Comparison of ENCODE assay signal across 12 cellular contexts in the genomic region with DNA sequence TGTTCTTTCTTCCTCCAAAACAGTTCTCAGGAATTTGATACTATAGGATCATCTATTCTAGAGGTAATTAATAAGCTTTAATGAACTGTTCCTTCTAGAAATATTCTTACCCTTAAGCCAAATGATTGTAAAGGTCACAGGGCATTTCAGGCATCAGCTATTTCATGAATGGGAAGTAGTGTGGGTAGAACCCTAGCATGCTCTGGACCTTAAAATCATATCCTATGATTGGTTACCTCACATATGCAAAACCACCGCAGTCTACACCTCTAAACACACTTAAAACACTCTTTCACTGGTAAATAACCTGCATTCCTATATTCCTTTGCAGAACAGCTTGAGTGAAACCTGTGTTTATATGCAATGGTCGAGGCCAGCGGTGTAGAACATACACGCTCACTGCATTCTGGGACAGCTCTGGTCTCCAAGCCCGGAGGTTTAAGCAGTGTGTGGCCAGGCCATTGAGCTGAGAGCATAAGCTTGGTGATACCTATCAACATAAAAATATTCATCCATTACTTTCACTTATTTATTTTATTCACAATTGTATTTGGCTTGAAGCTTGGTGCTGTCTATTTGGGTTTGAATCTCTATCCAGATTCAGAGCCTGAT.
DNase-seq lines count a peak whose midpoint lies in the region; ATAC-seq, FAIRE-seq and TF ChIP-seq lines count a peak whose summit lies in the region.
"Had no signal": no experiment of that assay in that cellular context is flagged by ENCODE, and none has a peak within 500 bp of the region (broad histone marks: within the 10 kb centered on the region; RNA-seq: fewer than 3 reads in every experiment).

No MANE protein-coding gene starts in this region.

- SMC1A ChIA-PET in GM12878 (lab: Charles Lee; ENCODE audit: uncharacterized antibody, unreplicated experiment): interaction anchor here (1.0 to 47.0 kb wide), 14 partner anchors 9 to 145 kb away, joined by 3 to 1803 read pairs (median 7); a partner anchor contains a TSS

- H3K36me3 ChIP-seq in OCI-LY7 (ENCODE audit: insufficient read depth, low read length) (peaks cover 11% of the 10 kb centered on the region), GM12878 (ENCODE audit: control insufficient read depth in 2 of 2, insufficient read depth in 2 of 2, low read length in 1 of 2) (no peaks in the 10 kb centered on the region)
- H3K36me3 ChIP-seq: HAP-1, heart right ventricle had no signal

- intact Hi-C loops in OCI-LY7 (cut with micrococcal nuclease; ENCODE audit: unreplicated experiment): loop anchor here (5.0 kb wide), 1 partner anchor 575 kb away; no protein-coding TSS in a partner anchor
- intact Hi-C loops in GM12878 (cut with micrococcal nuclease; ENCODE audit: unreplicated experiment): no loop called here

- RAD21 ChIA-PET in GM12878 (lab: Charles Lee; ENCODE audit: unreplicated experiment): interaction anchor here (0.9 to 22.0 kb wide), 12 partner anchors 18 to 212 kb away, joined by 3 to 737 read pairs (median 6); a partner anchor contains a TSS

- H3K4me2 ChIP-seq in OCI-LY7 (ENCODE audit: low read length) (peak overlapping the region; percentile 74), GM12878 (ENCODE audit: control insufficient read depth, insufficient read depth) (peak overlapping the region; percentile 20; the same call in 1 of the 2 replicates)

- H2AFZ ChIP-seq in OCI-LY7 (ENCODE audit: low read length) (peak overlapping the region; percentile 94), GM12878 (ENCODE audit: control insufficient read depth, low read depth, low read length) (peak overlapping the region; percentile 55; the same call in 1 of the 2 replicates)

- H3K79me2 ChIP-seq in OCI-LY7 (ENCODE audit: insufficient read depth, low read depth, low read length) (no peaks in the 10 kb centered on the region), GM12878 (ENCODE audit: control insufficient read depth, insufficient read depth, low read length) (no peaks in the 10 kb centered on the region)

- peak overlapping the region; percentile 37 for H3K27ac Mint-ChIP-seq in activated naive CD4-positive, alpha-beta T cell treated with anti-CD3 and anti-CD28 coated beads, Interleukin-2, amount 50 U/mL, for 24 hours

- ATAC-seq in GM12878 (peak; percentile 23; the same call in 2 of the 3 replicates), omental fat pad (ENCODE audit: low FRiP score) (no peak)

- no peak for DNase-seq in activated naive CD4-positive, alpha-beta T cell treated with anti-CD3 and anti-CD28 coated beads, Interleukin-2, amount 50 U/mL, for 16 hours
- DNase-seq in OCI-LY7 (ENCODE audit: low spot score) (peak; percentile 38), GM12878 (ENCODE audit: low read depth, low spot score) (no peak), omental fat pad (ENCODE audit: low spot score) (no peak), inferior parietal cortex (ENCODE audit: extremely low spot score) (no peak), NCI-H226 (no peak), RCC 7860 (ENCODE audit: low spot score) (no peak)
- DNase-seq: heart right ventricle, NCI-H345 had no signal

- TF ChIP-seq CTCF in OCI-LY7 (conservative IDR thresholded peaks at IDR 0.05; ENCODE audit: low read length): no peak
- TF ChIP-seq CTCF in GM12878 (IDR thresholded peaks at IDR 0.05 in 2 of 3, conservative IDR thresholded peaks at IDR 0.05 in 1 of 3; ENCODE audit: control insufficient read depth in 2 of 3, extremely low read depth in 1 of 3, insufficient read depth in 1 of 3, low read depth in 3 of 3, low read length in 3 of 3): no peak
- no peak for TF ChIP-seq CTCF in omental fat pad (IDR thresholded peaks at IDR 0.05)

- BruUV-seq in OCI-LY7 (replicated peaks; lab: Mats Ljungman, UMichigan) (no TSS peak), GM12878 (replicated peaks; lab: Mats Ljungman, UMichigan) (no TSS peak)

- no peak for TF ChIP-seq POLR2A in GM12878 (IDR thresholded peaks at IDR 0.05; ENCODE audit: low read depth, low read length)

- H4K20me1 ChIP-seq in OCI-LY7 (ENCODE audit: insufficient read depth, low read length) (no peaks in the 10 kb centered on the region), GM12878 (ENCODE audit: control insufficient read depth, insufficient read depth) (no peaks in the 10 kb centered on the region)

- no peaks in the 10 kb centered on the region for H3K27me3 ChIP-seq in GM12878 (replicated peaks in 1 of 2; ENCODE audit: control insufficient read depth in 2 of 2, insufficient read depth in 2 of 2, low read length in 1 of 2)

- H3K4me3 ChIP-seq in OCI-LY7 (ENCODE audit: low read depth, low read length, poor library complexity, severe bottlenecking) (peak overlapping the region; percentile 53), GM12878 (no peak overlapping the region)
- H3K4me3 ChIP-seq: HAP-1, heart right ventricle had no signal

- FAIRE-seq in GM12878 (lab: Jason Lieb, UNC) (no peak), RCC 7860 (lab: Jason Lieb, UNC) (no peak)
- FAIRE-seq: D721Med had no signal

- peak overlapping the region; percentile 78 for H3K4me3 Mint-ChIP-seq in activated naive CD4-positive, alpha-beta T cell treated with anti-CD3 and anti-CD28 coated beads, Interleukin-2, amount 50 U/mL, for 24 hours

- H3K9me3 Mint-ChIP-seq in activated naive CD4-positive, alpha-beta T cell treated with anti-CD3 and anti-CD28 coated beads, Interleukin-2, amount 50 U/mL, for 24 hours: no peaks in the 10 kb centered on the region

- H3K27ac ChIP-seq in OCI-LY7 (ENCODE audit: low read depth, low read length, poor library complexity, severe bottlenecking) (peak overlapping the region; percentile 93), GM12878 (ENCODE audit: control insufficient read depth, insufficient read depth) (no peak overlapping the region)

- TF ChIP-seq EP300 in GM12878 (IDR thresholded peaks at IDR 0.05; ENCODE audit: borderline replicate concordance in 1 of 2, control insufficient read depth in 1 of 2, low read depth in 2 of 2, low read length in 2 of 2): no peak

- no peaks in the 10 kb centered on the region for H3K27me3 Mint-ChIP-seq in activated naive CD4-positive, alpha-beta T cell treated with anti-CD3 and anti-CD28 coated beads, Interleukin-2, amount 50 U/mL, for 24 hours

- H3K9me3 ChIP-seq in OCI-LY7 (ENCODE audit: low read length): peaks cover 13% of the 10 kb centered on the region; the same call in 1 of the 2 replicates
- no peaks in the 10 kb centered on the region; the same call in 1 of the 3 replicates for H3K9me3 ChIP-seq in GM12878 (replicated peaks; ENCODE audit: control insufficient read depth, insufficient read depth, low read length)
- H3K9me3 ChIP-seq: HAP-1 had no signal

- CTCF ChIA-PET in OCI-LY7 (lab: Charles Lee; ENCODE audit: unreplicated experiment) (interaction anchor here (0.9 to 1.3 kb wide), 2 partner anchors 31 to 212 kb away, joined by 3 to 4 read pairs; no protein-coding TSS in a partner anchor), GM12878 (lab: Yijun Ruan, JAX) (interaction anchor here (1.0 to 9.8 kb wide), 13 partner anchors 9 to 212 kb away, joined by 3 to 188 read pairs (median 18); a partner anchor contains a TSS)

- H3K4me1 Mint-ChIP-seq in activated naive CD4-positive, alpha-beta T cell treated with anti-CD3 and anti-CD28 coated beads, Interleukin-2, amount 50 U/mL, for 24 hours: peaks cover 93% of the 10 kb centered on the region

- WGBS in GM12878 (ENCODE audit: insufficient coverage, insufficient replicate concordance, low lambda C conversion rate, missing lambda C conversion rate): 39% methylated on average over 5 of the region's 5 CpGs

- in situ Hi-C loops in GM12878 (cut with MboI): no loop called here

- H3K4me1 ChIP-seq in OCI-LY7 (ENCODE audit: insufficient read depth, low read length, poor library complexity, severe bottlenecking) (peaks cover 40% of the 10 kb centered on the region), GM12878 (ENCODE audit: control insufficient read depth, insufficient read depth, low read length) (peaks cover 23% of the 10 kb centered on the region)
- H3K4me1 ChIP-seq: HAP-1 had no signal

- no peaks in the 10 kb centered on the region for H3K9me2 ChIP-seq in OCI-LY7 (ENCODE audit: insufficient read depth, low read length)

- POLR2A ChIA-PET in OCI-LY7 (lab: Charles Lee): interaction anchor here (0.5 to 6.1 kb wide), 14 partner anchors 10 to 1196 kb away, joined by 3 to 59 read pairs (median 4); no protein-coding TSS in a partner anchor
- POLR2A ChIA-PET in GM12878 (lab: Charles Lee): interaction anchor here (0.5 to 20.1 kb wide), 14 partner anchors 9 to 100 kb away, joined by 3 to 367 read pairs (median 9); a partner anchor contains a TSS

- H3K9ac ChIP-seq in GM12878 (ENCODE audit: control insufficient read depth, insufficient read depth, low read length): no peak overlapping the region

- TF ChIP-seq RAD21 in GM12878 (IDR thresholded peaks at IDR 0.05; ENCODE audit: insufficient read depth, low read depth, low read length): no peak

- H3K36me3 Mint-ChIP-seq in activated naive CD4-positive, alpha-beta T cell treated with anti-CD3 and anti-CD28 coated beads, Interleukin-2, amount 50 U/mL, for 24 hours: no peaks in the 10 kb centered on the region

TF ChIP-seq in GM12878, 131 proteins besides CTCF, POLR2A, EP300 and RAD21 (continues in another document):
- no peak for TF ChIP-seq ZSCAN29 (IDR thresholded peaks at IDR 0.05)
- TF ChIP-seq, protein P1, sequence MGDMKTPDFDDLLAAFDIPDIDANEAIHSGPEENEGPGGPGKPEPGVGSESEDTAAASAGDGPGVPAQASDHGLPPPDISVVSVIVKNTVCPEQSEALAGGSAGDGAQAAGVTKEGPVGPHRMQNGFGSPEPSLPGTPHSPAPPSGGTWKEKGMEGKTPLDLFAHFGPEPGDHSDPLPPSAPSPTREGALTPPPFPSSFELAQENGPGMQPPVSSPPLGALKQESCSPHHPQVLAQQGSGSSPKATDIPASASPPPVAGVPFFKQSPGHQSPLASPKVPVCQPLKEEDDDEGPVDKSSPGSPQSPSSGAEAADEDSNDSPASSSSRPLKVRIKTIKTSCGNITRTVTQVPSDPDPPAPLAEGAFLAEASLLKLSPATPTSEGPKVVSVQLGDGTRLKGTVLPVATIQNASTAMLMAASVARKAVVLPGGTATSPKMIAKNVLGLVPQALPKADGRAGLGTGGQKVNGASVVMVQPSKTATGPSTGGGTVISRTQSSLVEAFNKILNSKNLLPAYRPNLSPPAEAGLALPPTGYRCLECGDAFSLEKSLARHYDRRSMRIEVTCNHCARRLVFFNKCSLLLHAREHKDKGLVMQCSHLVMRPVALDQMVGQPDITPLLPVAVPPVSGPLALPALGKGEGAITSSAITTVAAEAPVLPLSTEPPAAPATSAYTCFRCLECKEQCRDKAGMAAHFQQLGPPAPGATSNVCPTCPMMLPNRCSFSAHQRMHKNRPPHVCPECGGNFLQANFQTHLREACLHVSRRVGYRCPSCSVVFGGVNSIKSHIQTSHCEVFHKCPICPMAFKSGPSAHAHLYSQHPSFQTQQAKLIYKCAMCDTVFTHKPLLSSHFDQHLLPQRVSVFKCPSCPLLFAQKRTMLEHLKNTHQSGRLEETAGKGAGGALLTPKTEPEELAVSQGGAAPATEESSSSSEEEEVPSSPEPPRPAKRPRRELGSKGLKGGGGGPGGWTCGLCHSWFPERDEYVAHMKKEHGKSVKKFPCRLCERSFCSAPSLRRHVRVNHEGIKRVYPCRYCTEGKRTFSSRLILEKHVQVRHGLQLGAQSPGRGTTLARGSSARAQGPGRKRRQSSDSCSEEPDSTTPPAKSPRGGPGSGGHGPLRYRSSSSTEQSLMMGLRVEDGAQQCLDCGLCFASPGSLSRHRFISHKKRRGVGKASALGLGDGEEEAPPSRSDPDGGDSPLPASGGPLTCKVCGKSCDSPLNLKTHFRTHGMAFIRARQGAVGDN (IDR thresholded peaks at IDR 0.05): peak; percentile 10; the same call in 1 of the 2 replicates
